In genomic region chr10:112562803-112563663, GRCh38 we compare ENCODE assay signal across 1 cellular context.
TF ChIP-seq lines count a peak whose summit lies in the region.

No MANE protein-coding gene starts in this region.

TF ChIP-seq in HepG2, 621 proteins besides CTCF, POLR2A, EP300 and RAD21 (continued from another document and continues in another):
- TF ChIP-seq TIGD3 (CRISPR knock-in tag; IDR thresholded peaks at IDR 0.05; ENCODE audit: borderline replicate concordance) (no peak), ZNF816 (CRISPR knock-in tag; IDR thresholded peaks at IDR 0.05; ENCODE audit: borderline replicate concordance) (no peak), KDM6A (CRISPR knock-in tag; IDR thresholded peaks at IDR 0.05; ENCODE audit: low read depth) (no peak; the same call in 1 of the 2 replicates), POLR2AphosphoS5 (IDR thresholded peaks at IDR 0.05; ENCODE audit: low read depth, low read length) (no peak), ATF4 (CRISPR knock-in tag; IDR thresholded peaks at IDR 0.05) (peak in 1 of 2 experiments; percentile 73; a peak in 2 of 4 replicates), KLF13 (CRISPR knock-in tag; IDR thresholded peaks at IDR 0.05) (no peak), ARID4A (CRISPR knock-in tag; IDR thresholded peaks at IDR 0.05; ENCODE audit: borderline replicate concordance) (no peak), HDAC2 (CRISPR knock-in tag; IDR thresholded peaks at IDR 0.05) (peak; percentile 86), HOXA7 (CRISPR knock-in tag; IDR thresholded peaks at IDR 0.05) (no peak), ZNF746 (CRISPR knock-in tag; IDR thresholded peaks at IDR 0.05) (no peak), PITX1 (CRISPR knock-in tag; IDR thresholded peaks at IDR 0.05) (peak; percentile 84), E2F1 (CRISPR knock-in tag; IDR thresholded peaks at IDR 0.05) (no peak), SP1 (IDR thresholded peaks at IDR 0.05) (no peak), SP1 (CRISPR knock-in tag; IDR thresholded peaks at IDR 0.05) (no peak), MTA3 (CRISPR knock-in tag; IDR thresholded peaks at IDR 0.05) (no peak), NFYB (CRISPR knock-in tag; IDR thresholded peaks at IDR 0.05) (no peak), ZNF670 (CRISPR knock-in tag; IDR thresholded peaks at IDR 0.05; ENCODE audit: borderline replicate concordance) (no peak), FOXO1 (CRISPR knock-in tag; IDR thresholded peaks at IDR 0.05) (peak; percentile 96), TEF (CRISPR knock-in tag; IDR thresholded peaks at IDR 0.05) (no peak), HNRNPH1 (optimal IDR thresholded peaks at IDR 0.05; ENCODE audit: low read depth, low read length) (no peak), ZBTB46 (CRISPR knock-in tag; IDR thresholded peaks at IDR 0.05; ENCODE audit: borderline replicate concordance) (no peak), ZNF703 (CRISPR knock-in tag; IDR thresholded peaks at IDR 0.05; ENCODE audit: borderline replicate concordance) (no peak), ZNF574 (CRISPR knock-in tag; IDR thresholded peaks at IDR 0.05) (no peak), GABPB1 (CRISPR knock-in tag; IDR thresholded peaks at IDR 0.05) (no peak), TAF1 (CRISPR knock-in tag; IDR thresholded peaks at IDR 0.05) (no peak), GLMP (CRISPR knock-in tag; IDR thresholded peaks at IDR 0.05; ENCODE audit: borderline replicate concordance) (no peak), AGO1 (IDR thresholded peaks at IDR 0.05; ENCODE audit: low read depth, low read length, poor library complexity, severe bottlenecking) (no peak), PAXIP1 (CRISPR knock-in tag; conservative IDR thresholded peaks at IDR 0.05) (peak; percentile 89), ATF3 (CRISPR knock-in tag; IDR thresholded peaks at IDR 0.05) (no peak), ZFP62 (CRISPR knock-in tag; IDR thresholded peaks at IDR 0.05) (no peak), AHDC1 (CRISPR knock-in tag; IDR thresholded peaks at IDR 0.05; ENCODE audit: borderline replicate concordance) (peak; percentile 88; the same call in 1 of the 2 replicates), TOPORS (CRISPR knock-in tag; IDR thresholded peaks at IDR 0.05) (no peak), SAP130 (CRISPR knock-in tag; IDR thresholded peaks at IDR 0.05; ENCODE audit: low read depth) (peak; percentile 88)
